In the genomic region with DNA sequence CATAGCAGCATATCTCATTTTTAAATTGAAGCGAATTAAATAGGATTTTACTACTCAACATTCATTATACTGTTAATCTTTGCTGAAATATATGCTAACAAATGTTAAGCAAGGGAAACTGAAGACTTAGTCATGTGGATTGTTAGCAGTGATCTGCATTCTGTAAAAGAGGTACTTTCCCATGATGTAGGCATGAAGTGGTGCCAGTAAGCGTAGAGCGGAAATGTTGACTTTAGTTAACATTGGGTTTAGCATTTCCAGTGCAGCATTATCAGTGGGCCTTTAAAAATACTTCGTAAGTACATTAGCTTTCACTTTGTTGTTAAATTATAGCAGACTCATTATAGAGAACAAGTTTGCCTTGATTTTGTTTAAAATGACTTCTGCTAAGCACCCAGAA, we compare ENCODE assay signal across 8 cellular contexts.
DNase-seq lines count a peak whose midpoint lies in the region; ATAC-seq and TF ChIP-seq lines count a peak whose summit lies in the region.

No MANE protein-coding gene starts in this region.

- H3K4me1 ChIP-seq in ovary (ENCODE audit: insufficient read depth): peaks cover 3% of the 10 kb centered on the region

- H3K36me3 Mint-ChIP-seq in activated B cell treated with CpG ODN at 0.5 μM for 24 hours (ENCODE audit: low read depth): peaks cover 85% of the 10 kb centered on the region

- peak overlapping the region; percentile 88 for H3K27ac Mint-ChIP-seq in activated B cell treated with CpG ODN at 0.5 μM for 24 hours

- peaks cover 71% of the 10 kb centered on the region for H3K4me1 Mint-ChIP-seq in activated B cell treated with CpG ODN at 0.5 μM for 24 hours

- 36 to 50% (median 40%) methylated on average over 4 of the region's 4 CpGs for WGBS in ovary, 3 donors

- H3K27me3 ChIP-seq in ovary: no peaks in the 10 kb centered on the region

- H3K27ac ChIP-seq in ovary: no peak overlapping the region
- H3K27ac ChIP-seq in RWPE1: no peak overlapping the region

- H3K4me3 ChIP-seq in ovary: no peak overlapping the region

- TF ChIP-seq POLR2A in ovary (IDR thresholded peaks at IDR 0.05): no peak

- H3K27me3 Mint-ChIP-seq in activated B cell treated with CpG ODN at 0.5 μM for 24 hours: no peaks in the 10 kb centered on the region

- POLR2A ChIA-PET in activated B cell treated with CpG ODN at 0.5 μM for 24 hours (lab: Charles Lee): interaction anchor here (0.6 to 1.3 kb wide), 7 partner anchors 12 to 722 kb away, joined by 3 to 7 read pairs (median 4); partner anchors contain the start of genes CDC42SE2 and HINT1
- POLR2A ChIA-PET in RWPE1 (lab: Yijun Ruan, JAX; ENCODE audit: low non-redundant PET): no interaction called here

- ATAC-seq in GM18511 (IDR thresholded peaks at IDR 0.05; ENCODE audit: unreplicated experiment) (peak; percentile 71), HG02571 (IDR thresholded peaks at IDR 0.05; ENCODE audit: unreplicated experiment) (peak; percentile 73), activated B cell treated with CpG ODN at 0.5 μM for 24 hours (ENCODE audit: low read depth) (peak; percentile 93)

- H3K36me3 ChIP-seq in ovary: no peaks in the 10 kb centered on the region

- no peak for TF ChIP-seq EP300 in ovary (IDR thresholded peaks at IDR 0.05)

- CTCF ChIA-PET in activated B cell treated with CpG ODN at 0.5 μM for 24 hours (lab: Charles Lee): no interaction called here
- CTCF ChIA-PET in RWPE1 (lab: Yijun Ruan, JAX): interaction anchor here (0.8 to 1.3 kb wide), 2 partner anchors 12 to 14 kb away, joined by 3 read pairs; no protein-coding TSS in a partner anchor

- H3K9me3 Mint-ChIP-seq in activated B cell treated with CpG ODN at 0.5 μM for 24 hours: no peaks in the 10 kb centered on the region

- intact Hi-C loops in activated B cell treated with CpG ODN at 0.5 μM for 24 hours (cut with micrococcal nuclease): loop anchor here (1.0 kb wide), 5 partner anchors 12 to 230 kb away; partner anchors contain the start of gene LYRM7
- intact Hi-C loops in ovary (cut with DNase I): no loop called here

- no peaks in the 10 kb centered on the region for H3K9me3 ChIP-seq in ovary

- TF ChIP-seq CTCF in activated B cell treated with CpG ODN at 0.5 μM for 24 hours (IDR thresholded peaks at IDR 0.05): no peak
- no peak for TF ChIP-seq CTCF in ovary (IDR thresholded peaks at IDR 0.05)
- TF ChIP-seq CTCF in RWPE1 (conservative IDR thresholded peaks at IDR 0.05; ENCODE audit: low read depth): no peak

- DNase-seq in activated B cell treated with CpG ODN at 0.5 μM for 24 hours (no peak), glomerular visceral epithelial cell (ENCODE audit: extremely low spot score) (peak; percentile 70), HT-29 (ENCODE audit: low spot score) (no peak), NCI-H82 (lab: John Stamatoyannopoulos, UW) (no peak), ovary (no peak), RWPE1 (ENCODE audit: low spot score) (no peak)

- peak overlapping the region; percentile 73 for H3K4me3 Mint-ChIP-seq in activated B cell treated with CpG ODN at 0.5 μM for 24 hours
